31 cellular contexts compared by ENCODE assay signal in genomic region chr1:7629011-7629410, GRCh38.
"Had no signal": no experiment of that assay in that cellular context is flagged by ENCODE, and none has a peak within 500 bp of the region (broad histone marks: within the 10 kb centered on the region; RNA-seq: fewer than 3 reads in every experiment).

No MANE protein-coding gene starts in this region.

- H3K9me3 Mint-ChIP-seq: activated CD4-positive, alpha-beta T cell treated with anti-CD3 and anti-CD28 coated beads, Interleukin-2, amount 10 ng/mL, durations not matched to agents 24 days and 14 days; activated CD8-positive, alpha-beta T cell treated with anti-CD3 and anti-CD28 coated beads for 36 hours; activated naive CD4-positive, alpha-beta T cell treated with anti-CD3 and anti-CD28 coated beads, Interleukin-2, amount 50 U/mL, for 24 hours; activated naive CD8-positive, alpha-beta T cell treated with anti-CD3 and anti-CD28 coated beads, Interleukin-2, amount 10 ng/mL, durations not matched to agents 7 days and 5 days; activated T-cell treated with anti-CD3 and anti-CD28 coated beads, Interleukin-2, amount 50 U/mL, for 72 hours; activated T-helper 17 cell treated with anti-CD3 and anti-CD28 coated beads, Interleukin-2, amount 50 U/mL, for 72 hours; T-helper 1 cell treated with Interleukin-12 subunit alpha and Interleukin-12 subunit beta and Interleukin-4 antibody, amounts not matched to agents 30 μg/mL and 1 μg/mL, for 36 hours; T-helper 2 cell treated with Interferon-gamma antibody and Interleukin-4, amounts not matched to agents 5 μg/mL and 100 μg/mL, for 36 hours had no signal

- H3K9me3 ChIP-seq: ascending aorta, Peyer's patch had no signal

- H3K4me3 ChIP-seq: ascending aorta, cardiac muscle cell, K562, Peyer's patch had no signal

- H3K4me1 Mint-ChIP-seq: activated CD4-positive, alpha-beta T cell treated with anti-CD3 and anti-CD28 coated beads, Interleukin-2, amount 10 ng/mL, durations not matched to agents 24 days and 14 days; activated naive CD4-positive, alpha-beta T cell treated with anti-CD3 and anti-CD28 coated beads, Interleukin-2, amount 50 U/mL, for 24 hours; activated naive CD8-positive, alpha-beta T cell treated with anti-CD3 and anti-CD28 coated beads, Interleukin-2, amount 10 ng/mL, durations not matched to agents 7 days and 5 days; activated T-helper 17 cell treated with anti-CD3 and anti-CD28 coated beads, Interleukin-2, amount 50 U/mL, for 72 hours had no signal

- ATAC-seq: activated CD8-positive, alpha-beta T cell treated with anti-CD3 and anti-CD28 coated beads for 36 hours; activated T-cell treated with anti-CD3 and anti-CD28 coated beads, Interleukin-2, amount 50 U/mL, for 72 hours; activated T-helper 17 cell treated with anti-CD3 and anti-CD28 coated beads, Interleukin-2, amount 50 U/mL, for 72 hours; PC-3 had no signal

- DNase-seq: activated CD4-positive, alpha-beta T cell treated with anti-CD3 and anti-CD28 coated beads, Interleukin-2, amount 10 ng/mL, durations not matched to agents 24 days and 14 days; activated CD4-positive, alpha-beta T cell treated with anti-CD3 and anti-CD28 coated beads, Interleukin-2, amount 50 U/mL, for 4 hours; activated CD8-positive, alpha-beta T cell treated with anti-CD3 and anti-CD28 coated beads for 36 hours; activated gamma-delta T cell; activated naive CD4-positive, alpha-beta T cell treated with Interleukin-2 at 50 U/mL for 16 hours; activated naive CD8-positive, alpha-beta T cell treated with anti-CD3 and anti-CD28 coated beads, Interleukin-2, amount 10 ng/mL, durations not matched to agents 7 days and 5 days; activated T-cell treated with anti-CD3 and anti-CD28 coated beads, Interleukin-2, amount 50 U/mL, for 1 hour; activated T-cell treated with anti-CD3 and anti-CD28 coated beads, Interleukin-2, amount 50 U/mL, for 72 hours; amygdala; NCI-H1092 treated with DMSO at 0.1 percent for 48 hours; NCI-H1417; NCI-H146; NCI-H187; NCI-H2029 treated with DMSO at 0.1 percent for 48 hours; NCI-H2107; NCI-H2171; NCI-H510A; NCI-H526; NCI-H748 treated with DMSO at 0.1 percent for 48 hours; NK-92 treated with Interleukin-12 subunit alpha and Interleukin-12 subunit beta, amount 100 ng/mL, for 24 hours; PC-3; Peyer's patch; RPMI8226 had no signal

- H3K27me3 ChIP-seq: ascending aorta, cardiac muscle cell, Peyer's patch had no signal

- H3K27ac Mint-ChIP-seq: activated CD4-positive, alpha-beta T cell treated with anti-CD3 and anti-CD28 coated beads, Interleukin-2, amount 10 ng/mL, durations not matched to agents 24 days and 14 days; activated CD8-positive, alpha-beta T cell treated with anti-CD3 and anti-CD28 coated beads for 36 hours; activated naive CD4-positive, alpha-beta T cell treated with anti-CD3 and anti-CD28 coated beads, Interleukin-2, amount 50 U/mL, for 24 hours; activated naive CD8-positive, alpha-beta T cell treated with anti-CD3 and anti-CD28 coated beads, Interleukin-2, amount 10 ng/mL, durations not matched to agents 7 days and 5 days; activated T-cell treated with anti-CD3 and anti-CD28 coated beads, Interleukin-2, amount 50 U/mL, for 72 hours; activated T-helper 17 cell treated with anti-CD3 and anti-CD28 coated beads, Interleukin-2, amount 50 U/mL, for 72 hours; T-helper 1 cell treated with Interleukin-12 subunit alpha and Interleukin-12 subunit beta and Interleukin-4 antibody, amounts not matched to agents 30 μg/mL and 1 μg/mL, for 36 hours; T-helper 2 cell treated with Interferon-gamma antibody and Interleukin-4, amounts not matched to agents 5 μg/mL and 100 μg/mL, for 36 hours had no signal

- H3K36me3 Mint-ChIP-seq: activated naive CD4-positive, alpha-beta T cell treated with anti-CD3 and anti-CD28 coated beads, Interleukin-2, amount 50 U/mL, for 24 hours; activated naive CD8-positive, alpha-beta T cell treated with anti-CD3 and anti-CD28 coated beads, Interleukin-2, amount 10 ng/mL, durations not matched to agents 7 days and 5 days had no signal

- FAIRE-seq: K562, TTC549 had no signal

- H3K4me1 ChIP-seq: ascending aorta, Peyer's patch had no signal

- H3K4me3 Mint-ChIP-seq: activated CD4-positive, alpha-beta T cell treated with anti-CD3 and anti-CD28 coated beads, Interleukin-2, amount 10 ng/mL, durations not matched to agents 24 days and 14 days; activated CD8-positive, alpha-beta T cell treated with anti-CD3 and anti-CD28 coated beads for 36 hours; activated naive CD4-positive, alpha-beta T cell treated with anti-CD3 and anti-CD28 coated beads, Interleukin-2, amount 50 U/mL, for 24 hours; activated naive CD8-positive, alpha-beta T cell treated with anti-CD3 and anti-CD28 coated beads, Interleukin-2, amount 10 ng/mL, durations not matched to agents 7 days and 5 days; activated T-cell treated with anti-CD3 and anti-CD28 coated beads, Interleukin-2, amount 50 U/mL, for 72 hours; activated T-helper 17 cell treated with anti-CD3 and anti-CD28 coated beads, Interleukin-2, amount 50 U/mL, for 72 hours; T-helper 1 cell treated with Interleukin-12 subunit alpha and Interleukin-12 subunit beta and Interleukin-4 antibody, amounts not matched to agents 30 μg/mL and 1 μg/mL, for 36 hours; T-helper 2 cell treated with Interferon-gamma antibody and Interleukin-4, amounts not matched to agents 5 μg/mL and 100 μg/mL, for 36 hours had no signal

- H3K27ac ChIP-seq: ascending aorta, cardiac muscle cell, Peyer's patch had no signal
